Comparison of ENCODE assay signal across 23 cellular contexts in the genomic region with DNA sequence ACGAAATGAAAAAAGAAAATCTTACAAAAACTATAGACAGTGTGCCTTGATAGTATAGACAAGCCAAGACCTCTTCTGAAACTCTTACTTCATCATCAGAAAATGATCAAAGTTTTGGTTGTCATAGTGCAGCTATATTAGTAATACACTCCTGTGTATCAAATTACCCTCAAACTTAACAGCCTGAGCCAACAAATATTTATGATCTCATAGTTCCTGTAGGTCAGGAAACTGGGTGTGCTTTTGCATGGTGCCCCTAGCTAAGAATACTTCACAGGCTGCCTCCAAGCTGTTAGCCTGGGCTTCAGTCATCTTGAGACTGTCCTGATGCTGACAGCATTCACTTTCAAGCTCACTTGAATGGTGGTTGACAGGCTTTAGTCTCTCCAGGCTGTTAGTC.
DNase-seq lines count a peak whose midpoint lies in the region; ATAC-seq and TF ChIP-seq lines count a peak whose summit lies in the region.
"Had no signal": no experiment of that assay in that cellular context is flagged by ENCODE, and none has a peak within 500 bp of the region (broad histone marks: within the 10 kb centered on the region; RNA-seq: fewer than 3 reads in every experiment).

No MANE protein-coding gene starts in this region.

- H3K27ac Mint-ChIP-seq in Calu3 (ENCODE audit: unreplicated experiment): peak overlapping the region; percentile 44
- H3K27ac Mint-ChIP-seq: CD4-positive, alpha-beta T cell; IgD-negative memory B cell had no signal

- no peaks in the 10 kb centered on the region for H3K9me3 ChIP-seq in RWPE2 (ENCODE audit: severe bottlenecking)
- H3K9me3 ChIP-seq: A549, Caco-2, MG63 had no signal

- H3K36me3 Mint-ChIP-seq in Calu3 (ENCODE audit: insufficient read depth, unreplicated experiment): no peaks in the 10 kb centered on the region
- H3K36me3 Mint-ChIP-seq: IgD-negative memory B cell had no signal

- peaks cover 5% of the 10 kb centered on the region for H3K9me3 Mint-ChIP-seq in Calu3 (ENCODE audit: low read depth, unreplicated experiment)

- H3K4me3 Mint-ChIP-seq in Calu3 (ENCODE audit: low read depth, unreplicated experiment): no peak overlapping the region
- H3K4me3 Mint-ChIP-seq: CD4-positive, alpha-beta T cell had no signal

- peaks cover 2% of the 10 kb centered on the region for H3K4me1 ChIP-seq in RWPE2 (ENCODE audit: insufficient read depth, poor library complexity, severe bottlenecking)
- H3K4me1 ChIP-seq: A549, Caco-2 had no signal

- no peak overlapping the region for H3K4me3 ChIP-seq in RWPE2 (ENCODE audit: severe bottlenecking)
- H3K4me3 ChIP-seq: A549, MG63 had no signal

- no peak overlapping the region for H3K27ac ChIP-seq in RWPE2 (ENCODE audit: poor library complexity, severe bottlenecking)
- H3K27ac ChIP-seq: A549 had no signal

- DNase-seq in Calu3 (no peak), EH (ENCODE audit: low read depth) (peak; percentile 41), RWPE2 (ENCODE audit: low spot score) (no peak), fibroblast of peridontal ligament (ENCODE audit: extremely low read depth) (peak; percentile 18), T-helper 2 cell (no peak), hippocampal formation (lab: John Stamatoyannopoulos, UW) (no peak)
- no peak for DNase-seq in activated CD4-positive, alpha-beta T cell treated with anti-CD3 and anti-CD28 coated beads, Interleukin-2, amount 50 U/mL, for 1 hour
- DNase-seq: Caco-2; CD4-positive, alpha-beta T cell; DMS153; H7; Karpas-422; MG63; NCI-H1048; NCI-H1436 treated with DMSO at 0.1 percent for 48 hours; NCI-H2029; NCI-H2171 treated with DMSO at 0.1 percent for 48 hours; NCI-H446; NCI-H774; Right ventricle myocardium superior had no signal

- no peaks in the 10 kb centered on the region for H3K36me3 ChIP-seq in RWPE2 (ENCODE audit: low read depth)
- H3K36me3 ChIP-seq: MG63 had no signal

- CTCF ChIA-PET in Calu3 (lab: Charles Lee): no interaction called here

- no peaks in the 10 kb centered on the region for H3K27me3 ChIP-seq in RWPE2 (ENCODE audit: insufficient read depth, poor library complexity, severe bottlenecking)
- H3K27me3 ChIP-seq: MG63 had no signal

- BruUV-seq in Calu3 (replicated peaks; lab: Mats Ljungman, UMichigan): no TSS peak

- intact Hi-C loops in Calu3 (cut with micrococcal nuclease; ENCODE audit: unreplicated experiment): no loop called here

- no peaks in the 10 kb centered on the region for H3K27me3 Mint-ChIP-seq in Calu3 (ENCODE audit: unreplicated experiment)
- H3K27me3 Mint-ChIP-seq: CD4-positive, alpha-beta T cell; IgD-negative memory B cell had no signal

- TF ChIP-seq CTCF in Calu3 (IDR thresholded peaks at IDR 0.05; ENCODE audit: unreplicated experiment): no peak
- TF ChIP-seq CTCF in RWPE2 (IDR thresholded peaks at IDR 0.05; ENCODE audit: poor library complexity, severe bottlenecking): no peak

- ATAC-seq in RWPE2 (ENCODE audit: low read depth): peak; percentile 66; the same call in 2 of the 3 replicates
- ATAC-seq in GM21723 (IDR thresholded peaks at IDR 0.05; ENCODE audit: unreplicated experiment): no peak
- ATAC-seq: A549 had no signal

- H3K4me1 Mint-ChIP-seq in Calu3 (ENCODE audit: low read depth, unreplicated experiment): peaks cover 54% of the 10 kb centered on the region

Comparison
In these comparisons a context has a peak if more than half of its experiments do, and no peak if none do; other contexts are left out.
1. DNase-seq: peak in EH (single experiment) and fibroblast of peridontal ligament (single experiment); none in Calu3 (single experiment), RWPE2 (single experiment), T-helper 2 cell (0 of 5), hippocampal formation (0 of 2) and activated CD4-positive, alpha-beta T cell treated with anti-CD3 and anti-CD28 coated beads, Interleukin-2, amount 50 U/mL, for 1 hour (single experiment).